ENCODE assay signal across 27 cellular contexts in the genomic region with DNA sequence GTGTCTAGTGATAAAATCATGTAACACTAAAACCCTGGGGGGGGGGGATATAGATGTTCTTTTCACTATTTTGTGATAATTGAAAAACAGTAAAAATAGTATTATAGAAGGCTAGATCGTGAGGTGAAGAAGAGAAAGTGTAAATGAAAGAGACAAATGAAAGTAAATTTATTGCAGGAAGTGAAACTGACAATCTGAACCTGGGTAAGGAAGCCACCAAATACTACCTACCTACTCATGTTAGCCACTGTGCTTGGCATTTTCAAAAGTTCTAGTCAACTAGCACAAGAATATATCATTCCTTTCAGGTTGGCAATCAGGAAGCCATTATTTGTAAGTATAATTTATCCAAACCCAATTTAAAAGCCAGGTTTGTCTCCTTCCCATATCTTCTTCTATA.
"Had no signal": no experiment of that assay in that cellular context is flagged by ENCODE, and none has a peak within 500 bp of the region (broad histone marks: within the 10 kb centered on the region; RNA-seq: fewer than 3 reads in every experiment).

No MANE protein-coding gene starts in this region.

- H3K4me3 ChIP-seq: SJCRH30, SK-N-MC had no signal

- ATAC-seq: activated CD8-positive, alpha-beta T cell treated with anti-CD3 and anti-CD28 coated beads for 36 hours; activated T-cell treated with anti-CD3 and anti-CD28 coated beads, Interleukin-2, amount 50 U/mL, for 72 hours; activated T-helper 17 cell treated with anti-CD3 and anti-CD28 coated beads, Interleukin-2, amount 50 U/mL, for 72 hours; Panc1 had no signal

- H3K27me3 ChIP-seq: brain microvascular endothelial cell, SJCRH30 had no signal

- H3K27ac ChIP-seq: brain microvascular endothelial cell, SJCRH30, SK-N-MC had no signal

- DNase-seq: activated CD4-positive, alpha-beta T cell treated with anti-CD3 and anti-CD28 coated beads, Interleukin-2, amount 10 ng/mL, durations not matched to agents 24 days and 14 days; activated CD4-positive, alpha-beta T cell treated with anti-CD3 and anti-CD28 coated beads, Interleukin-2, amount 50 U/mL, for 4 hours; activated CD8-positive, alpha-beta T cell treated with anti-CD3 and anti-CD28 coated beads for 36 hours; activated effector memory CD4-positive, alpha-beta T cell treated with anti-CD3 and anti-CD28 coated beads, Interleukin-2, amount 50 U/mL, for 16 hours; activated naive CD4-positive, alpha-beta T cell; activated naive CD4-positive, alpha-beta T cell treated with anti-CD3 and anti-CD28 coated beads, Interleukin-2, amount 50 U/mL, for 16 hours; activated naive CD8-positive, alpha-beta T cell treated with anti-CD3 and anti-CD28 coated beads for 36 hours; activated T-cell treated with anti-CD3 and anti-CD28 coated beads, Interleukin-2, amount 50 U/mL, for 1 hour; activated T-cell treated with anti-CD3 and anti-CD28 coated beads, Interleukin-2, amount 50 U/mL, for 72 hours; amniotic stem cell; aorta; brain microvascular endothelial cell; central memory CD4-positive, alpha-beta T cell; NCI-H1092; NCI-H1436 treated with DMSO at 0.1 percent for 48 hours; NCI-H1694 treated with DMSO at 0.1 percent for 48 hours; NCI-H2029 treated with DMSO at 0.1 percent for 48 hours; NCI-H2107; NCI-H2171; NCI-H510A; NCI-H69; NCI-H82; SHP77; SJCRH30 had no signal

- H3K4me1 ChIP-seq: SJCRH30 had no signal

- H3K9me3 ChIP-seq: SJCRH30 had no signal

- H3K36me3 ChIP-seq: brain microvascular endothelial cell, SJCRH30 had no signal
